In the genomic region with DNA sequence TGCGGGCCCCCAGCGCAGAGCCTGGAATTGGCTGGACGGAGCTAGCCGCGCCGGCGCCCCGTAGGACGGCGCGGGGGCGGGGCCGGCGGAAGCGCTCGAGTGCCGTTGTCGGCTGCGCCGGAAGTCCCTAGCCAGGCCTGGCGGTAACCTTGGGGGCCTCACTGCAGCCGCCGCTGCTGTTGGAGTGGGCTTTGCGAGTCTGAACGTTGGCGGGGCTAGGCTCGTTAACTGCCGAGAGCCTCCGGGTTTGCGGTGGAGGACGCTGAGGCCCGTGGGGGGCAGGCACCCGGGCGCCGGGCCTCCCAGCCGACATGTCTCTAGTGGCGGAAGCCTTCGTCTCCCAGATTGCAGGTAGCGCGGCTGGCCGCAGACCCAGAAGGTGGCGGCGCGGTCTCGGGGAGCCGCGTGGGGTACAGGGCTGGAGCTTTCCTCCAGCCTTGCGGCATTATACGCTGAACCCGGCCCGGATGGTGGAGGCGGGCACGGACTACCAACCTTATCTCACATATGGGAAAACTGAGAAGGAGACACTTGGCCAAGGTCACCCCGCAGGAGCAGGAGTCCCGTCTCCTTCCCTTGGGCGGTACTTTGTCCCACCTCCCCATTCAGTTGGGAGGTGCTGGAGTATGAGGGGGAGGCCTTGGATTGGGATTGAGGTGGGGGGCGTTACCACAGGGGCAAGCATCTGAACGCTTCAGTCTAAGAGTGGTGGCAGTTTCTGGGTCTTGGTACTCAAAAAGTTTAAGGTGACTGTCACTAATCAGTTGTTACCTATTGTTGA, we compare ENCODE assay signal across 1 cellular context.
A peak's percentile ranks its signal among the peaks of the same experiment; 100 is the strongest.
TF ChIP-seq lines count a peak whose summit lies in the region.

A gene (plus strand): TSS at position 124 of the 781 bp plus-strand sequence. CDS start 188 bp downstream, at position 312.

TF ChIP-seq in WTC11, 78 proteins besides CTCF, POLR2A, EP300 and RAD21 (continued from another document and continues in another):
- TF ChIP-seq, protein P1, sequence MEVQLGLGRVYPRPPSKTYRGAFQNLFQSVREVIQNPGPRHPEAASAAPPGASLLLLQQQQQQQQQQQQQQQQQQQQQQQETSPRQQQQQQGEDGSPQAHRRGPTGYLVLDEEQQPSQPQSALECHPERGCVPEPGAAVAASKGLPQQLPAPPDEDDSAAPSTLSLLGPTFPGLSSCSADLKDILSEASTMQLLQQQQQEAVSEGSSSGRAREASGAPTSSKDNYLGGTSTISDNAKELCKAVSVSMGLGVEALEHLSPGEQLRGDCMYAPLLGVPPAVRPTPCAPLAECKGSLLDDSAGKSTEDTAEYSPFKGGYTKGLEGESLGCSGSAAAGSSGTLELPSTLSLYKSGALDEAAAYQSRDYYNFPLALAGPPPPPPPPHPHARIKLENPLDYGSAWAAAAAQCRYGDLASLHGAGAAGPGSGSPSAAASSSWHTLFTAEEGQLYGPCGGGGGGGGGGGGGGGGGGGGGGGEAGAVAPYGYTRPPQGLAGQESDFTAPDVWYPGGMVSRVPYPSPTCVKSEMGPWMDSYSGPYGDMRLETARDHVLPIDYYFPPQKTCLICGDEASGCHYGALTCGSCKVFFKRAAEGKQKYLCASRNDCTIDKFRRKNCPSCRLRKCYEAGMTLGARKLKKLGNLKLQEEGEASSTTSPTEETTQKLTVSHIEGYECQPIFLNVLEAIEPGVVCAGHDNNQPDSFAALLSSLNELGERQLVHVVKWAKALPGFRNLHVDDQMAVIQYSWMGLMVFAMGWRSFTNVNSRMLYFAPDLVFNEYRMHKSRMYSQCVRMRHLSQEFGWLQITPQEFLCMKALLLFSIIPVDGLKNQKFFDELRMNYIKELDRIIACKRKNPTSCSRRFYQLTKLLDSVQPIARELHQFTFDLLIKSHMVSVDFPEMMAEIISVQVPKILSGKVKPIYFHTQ (CRISPR knock-in tag; IDR thresholded peaks at IDR 0.05): no peak
- TF ChIP-seq GRHL2 (CRISPR knock-in tag; IDR thresholded peaks at IDR 0.05; ENCODE audit: insufficient replicate concordance, severe bottlenecking): no peak
- TF ChIP-seq TP53 (CRISPR knock-in tag; IDR thresholded peaks at IDR 0.05): no peak
- TF ChIP-seq, protein P2, sequence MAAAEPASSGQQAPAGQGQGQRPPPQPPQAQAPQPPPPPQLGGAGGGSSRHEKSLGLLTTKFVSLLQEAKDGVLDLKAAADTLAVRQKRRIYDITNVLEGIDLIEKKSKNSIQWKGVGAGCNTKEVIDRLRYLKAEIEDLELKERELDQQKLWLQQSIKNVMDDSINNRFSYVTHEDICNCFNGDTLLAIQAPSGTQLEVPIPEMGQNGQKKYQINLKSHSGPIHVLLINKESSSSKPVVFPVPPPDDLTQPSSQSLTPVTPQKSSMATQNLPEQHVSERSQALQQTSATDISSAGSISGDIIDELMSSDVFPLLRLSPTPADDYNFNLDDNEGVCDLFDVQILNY (CRISPR knock-in tag; IDR thresholded peaks at IDR 0.05): peak; percentile 80
- TF ChIP-seq JAZF1 (CRISPR knock-in tag; IDR thresholded peaks at IDR 0.05): no peak
- TF ChIP-seq, protein P3, sequence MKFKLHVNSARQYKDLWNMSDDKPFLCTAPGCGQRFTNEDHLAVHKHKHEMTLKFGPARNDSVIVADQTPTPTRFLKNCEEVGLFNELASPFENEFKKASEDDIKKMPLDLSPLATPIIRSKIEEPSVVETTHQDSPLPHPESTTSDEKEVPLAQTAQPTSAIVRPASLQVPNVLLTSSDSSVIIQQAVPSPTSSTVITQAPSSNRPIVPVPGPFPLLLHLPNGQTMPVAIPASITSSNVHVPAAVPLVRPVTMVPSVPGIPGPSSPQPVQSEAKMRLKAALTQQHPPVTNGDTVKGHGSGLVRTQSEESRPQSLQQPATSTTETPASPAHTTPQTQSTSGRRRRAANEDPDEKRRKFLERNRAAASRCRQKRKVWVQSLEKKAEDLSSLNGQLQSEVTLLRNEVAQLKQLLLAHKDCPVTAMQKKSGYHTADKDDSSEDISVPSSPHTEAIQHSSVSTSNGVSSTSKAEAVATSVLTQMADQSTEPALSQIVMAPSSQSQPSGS (CRISPR knock-in tag; IDR thresholded peaks at IDR 0.05; ENCODE audit: borderline replicate concordance, low read depth): no peak
- no peak for TF ChIP-seq NFATC4 (CRISPR knock-in tag; IDR thresholded peaks at IDR 0.05)
- TF ChIP-seq, protein P4, sequence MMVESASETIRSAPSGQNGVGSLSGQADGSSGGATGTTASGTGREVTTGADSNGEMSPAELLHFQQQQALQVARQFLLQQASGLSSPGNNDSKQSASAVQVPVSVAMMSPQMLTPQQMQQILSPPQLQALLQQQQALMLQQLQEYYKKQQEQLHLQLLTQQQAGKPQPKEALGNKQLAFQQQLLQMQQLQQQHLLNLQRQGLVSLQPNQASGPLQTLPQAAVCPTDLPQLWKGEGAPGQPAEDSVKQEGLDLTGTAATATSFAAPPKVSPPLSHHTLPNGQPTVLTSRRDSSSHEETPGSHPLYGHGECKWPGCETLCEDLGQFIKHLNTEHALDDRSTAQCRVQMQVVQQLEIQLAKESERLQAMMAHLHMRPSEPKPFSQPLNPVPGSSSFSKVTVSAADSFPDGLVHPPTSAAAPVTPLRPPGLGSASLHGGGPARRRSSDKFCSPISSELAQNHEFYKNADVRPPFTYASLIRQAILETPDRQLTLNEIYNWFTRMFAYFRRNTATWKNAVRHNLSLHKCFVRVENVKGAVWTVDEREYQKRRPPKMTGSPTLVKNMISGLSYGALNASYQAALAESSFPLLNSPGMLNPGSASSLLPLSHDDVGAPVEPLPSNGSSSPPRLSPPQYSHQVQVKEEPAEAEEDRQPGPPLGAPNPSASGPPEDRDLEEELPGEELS (CRISPR knock-in tag; IDR thresholded peaks at IDR 0.05): no peak
- TF ChIP-seq HMGA2 (CRISPR knock-in tag; IDR thresholded peaks at IDR 0.05): no peak
- TF ChIP-seq OVOL2 (CRISPR knock-in tag; IDR thresholded peaks at IDR 0.05; ENCODE audit: borderline replicate concordance): no peak
- TF ChIP-seq ZNF317 (CRISPR knock-in tag; IDR thresholded peaks at IDR 0.05; ENCODE audit: borderline replicate concordance, low read depth): no peak
- TF ChIP-seq ESRRA (CRISPR knock-in tag; IDR thresholded peaks at IDR 0.05; ENCODE audit: borderline replicate concordance): peak; percentile 85; the same call in 1 of the 2 replicates
- TF ChIP-seq, protein P5, sequence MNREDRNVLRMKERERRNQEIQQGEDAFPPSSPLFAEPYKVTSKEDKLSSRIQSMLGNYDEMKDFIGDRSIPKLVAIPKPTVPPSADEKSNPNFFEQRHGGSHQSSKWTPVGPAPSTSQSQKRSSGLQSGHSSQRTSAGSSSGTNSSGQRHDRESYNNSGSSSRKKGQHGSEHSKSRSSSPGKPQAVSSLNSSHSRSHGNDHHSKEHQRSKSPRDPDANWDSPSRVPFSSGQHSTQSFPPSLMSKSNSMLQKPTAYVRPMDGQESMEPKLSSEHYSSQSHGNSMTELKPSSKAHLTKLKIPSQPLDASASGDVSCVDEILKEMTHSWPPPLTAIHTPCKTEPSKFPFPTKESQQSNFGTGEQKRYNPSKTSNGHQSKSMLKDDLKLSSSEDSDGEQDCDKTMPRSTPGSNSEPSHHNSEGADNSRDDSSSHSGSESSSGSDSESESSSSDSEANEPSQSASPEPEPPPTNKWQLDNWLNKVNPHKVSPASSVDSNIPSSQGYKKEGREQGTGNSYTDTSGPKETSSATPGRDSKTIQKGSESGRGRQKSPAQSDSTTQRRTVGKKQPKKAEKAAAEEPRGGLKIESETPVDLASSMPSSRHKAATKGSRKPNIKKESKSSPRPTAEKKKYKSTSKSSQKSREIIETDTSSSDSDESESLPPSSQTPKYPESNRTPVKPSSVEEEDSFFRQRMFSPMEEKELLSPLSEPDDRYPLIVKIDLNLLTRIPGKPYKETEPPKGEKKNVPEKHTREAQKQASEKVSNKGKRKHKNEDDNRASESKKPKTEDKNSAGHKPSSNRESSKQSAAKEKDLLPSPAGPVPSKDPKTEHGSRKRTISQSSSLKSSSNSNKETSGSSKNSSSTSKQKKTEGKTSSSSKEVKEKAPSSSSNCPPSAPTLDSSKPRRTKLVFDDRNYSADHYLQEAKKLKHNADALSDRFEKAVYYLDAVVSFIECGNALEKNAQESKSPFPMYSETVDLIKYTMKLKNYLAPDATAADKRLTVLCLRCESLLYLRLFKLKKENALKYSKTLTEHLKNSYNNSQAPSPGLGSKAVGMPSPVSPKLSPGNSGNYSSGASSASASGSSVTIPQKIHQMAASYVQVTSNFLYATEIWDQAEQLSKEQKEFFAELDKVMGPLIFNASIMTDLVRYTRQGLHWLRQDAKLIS (CRISPR knock-in tag; IDR thresholded peaks at IDR 0.05; ENCODE audit: borderline replicate concordance): no peak
- peak; percentile 62; the same call in 1 of the 2 replicates for TF ChIP-seq NFE2L1 (CRISPR knock-in tag; IDR thresholded peaks at IDR 0.05)
- no peak for TF ChIP-seq IRF2 (CRISPR knock-in tag; IDR thresholded peaks at IDR 0.05; ENCODE audit: borderline replicate concordance, low read depth)
- TF ChIP-seq, protein P6, sequence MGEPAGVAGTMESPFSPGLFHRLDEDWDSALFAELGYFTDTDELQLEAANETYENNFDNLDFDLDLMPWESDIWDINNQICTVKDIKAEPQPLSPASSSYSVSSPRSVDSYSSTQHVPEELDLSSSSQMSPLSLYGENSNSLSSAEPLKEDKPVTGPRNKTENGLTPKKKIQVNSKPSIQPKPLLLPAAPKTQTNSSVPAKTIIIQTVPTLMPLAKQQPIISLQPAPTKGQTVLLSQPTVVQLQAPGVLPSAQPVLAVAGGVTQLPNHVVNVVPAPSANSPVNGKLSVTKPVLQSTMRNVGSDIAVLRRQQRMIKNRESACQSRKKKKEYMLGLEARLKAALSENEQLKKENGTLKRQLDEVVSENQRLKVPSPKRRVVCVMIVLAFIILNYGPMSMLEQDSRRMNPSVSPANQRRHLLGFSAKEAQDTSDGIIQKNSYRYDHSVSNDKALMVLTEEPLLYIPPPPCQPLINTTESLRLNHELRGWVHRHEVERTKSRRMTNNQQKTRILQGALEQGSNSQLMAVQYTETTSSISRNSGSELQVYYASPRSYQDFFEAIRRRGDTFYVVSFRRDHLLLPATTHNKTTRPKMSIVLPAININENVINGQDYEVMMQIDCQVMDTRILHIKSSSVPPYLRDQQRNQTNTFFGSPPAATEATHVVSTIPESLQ (CRISPR knock-in tag; IDR thresholded peaks at IDR 0.05): no peak
- TF ChIP-seq, protein P7, sequence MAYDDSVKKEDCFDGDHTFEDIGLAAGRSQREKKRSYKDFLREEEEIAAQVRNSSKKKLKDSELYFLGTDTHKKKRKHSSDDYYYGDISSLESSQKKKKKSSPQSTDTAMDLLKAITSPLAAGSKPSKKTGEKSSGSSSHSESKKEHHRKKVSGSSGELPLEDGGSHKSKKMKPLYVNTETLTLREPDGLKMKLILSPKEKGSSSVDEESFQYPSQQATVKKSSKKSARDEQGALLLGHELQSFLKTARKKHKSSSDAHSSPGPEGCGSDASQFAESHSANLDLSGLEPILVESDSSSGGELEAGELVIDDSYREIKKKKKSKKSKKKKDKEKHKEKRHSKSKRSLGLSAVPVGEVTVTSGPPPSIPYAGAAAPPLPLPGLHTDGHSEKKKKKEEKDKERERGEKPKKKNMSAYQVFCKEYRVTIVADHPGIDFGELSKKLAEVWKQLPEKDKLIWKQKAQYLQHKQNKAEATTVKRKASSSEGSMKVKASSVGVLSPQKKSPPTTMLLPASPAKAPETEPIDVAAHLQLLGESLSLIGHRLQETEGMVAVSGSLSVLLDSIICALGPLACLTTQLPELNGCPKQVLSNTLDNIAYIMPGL (CRISPR knock-in tag; IDR thresholded peaks at IDR 0.05): no peak; the same call in 1 of the 2 replicates
- TF ChIP-seq TEAD1 (CRISPR knock-in tag; IDR thresholded peaks at IDR 0.05): 0 out of 2 replicates have a peak, but pooled peaks have one; percentile 46
- TF ChIP-seq ZNF671 (CRISPR knock-in tag; IDR thresholded peaks at IDR 0.05): no peak
- TF ChIP-seq CREB1 (CRISPR knock-in tag; IDR thresholded peaks at IDR 0.05): no peak
- TF ChIP-seq ZNF396 (CRISPR knock-in tag; IDR thresholded peaks at IDR 0.05; ENCODE audit: borderline replicate concordance): no peak
- TF ChIP-seq ETV6 (CRISPR knock-in tag; IDR thresholded peaks at IDR 0.05): no peak
- peak; percentile 84 for TF ChIP-seq GABPB1 (CRISPR knock-in tag; IDR thresholded peaks at IDR 0.05)
- TF ChIP-seq, protein P8, sequence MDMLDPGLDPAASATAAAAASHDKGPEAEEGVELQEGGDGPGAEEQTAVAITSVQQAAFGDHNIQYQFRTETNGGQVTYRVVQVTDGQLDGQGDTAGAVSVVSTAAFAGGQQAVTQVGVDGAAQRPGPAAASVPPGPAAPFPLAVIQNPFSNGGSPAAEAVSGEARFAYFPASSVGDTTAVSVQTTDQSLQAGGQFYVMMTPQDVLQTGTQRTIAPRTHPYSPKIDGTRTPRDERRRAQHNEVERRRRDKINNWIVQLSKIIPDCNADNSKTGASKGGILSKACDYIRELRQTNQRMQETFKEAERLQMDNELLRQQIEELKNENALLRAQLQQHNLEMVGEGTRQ (CRISPR knock-in tag; IDR thresholded peaks at IDR 0.05): no peak
- TF ChIP-seq, protein P9, sequence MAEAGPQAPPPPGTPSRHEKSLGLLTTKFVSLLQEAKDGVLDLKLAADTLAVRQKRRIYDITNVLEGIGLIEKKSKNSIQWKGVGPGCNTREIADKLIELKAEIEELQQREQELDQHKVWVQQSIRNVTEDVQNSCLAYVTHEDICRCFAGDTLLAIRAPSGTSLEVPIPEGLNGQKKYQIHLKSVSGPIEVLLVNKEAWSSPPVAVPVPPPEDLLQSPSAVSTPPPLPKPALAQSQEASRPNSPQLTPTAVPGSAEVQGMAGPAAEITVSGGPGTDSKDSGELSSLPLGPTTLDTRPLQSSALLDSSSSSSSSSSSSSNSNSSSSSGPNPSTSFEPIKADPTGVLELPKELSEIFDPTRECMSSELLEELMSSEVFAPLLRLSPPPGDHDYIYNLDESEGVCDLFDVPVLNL (CRISPR knock-in tag; IDR thresholded peaks at IDR 0.05; ENCODE audit: borderline replicate concordance, low read depth): peak; percentile 24; the same call in 1 of the 2 replicates
- peak; percentile 82; the same call in 1 of the 2 replicates for TF ChIP-seq KAT7 (CRISPR knock-in tag; IDR thresholded peaks at IDR 0.05; ENCODE audit: borderline replicate concordance)
- peak; percentile 85; the same call in 1 of the 2 replicates for TF ChIP-seq FOXP1 (CRISPR knock-in tag; IDR thresholded peaks at IDR 0.05; ENCODE audit: borderline replicate concordance)
- TF ChIP-seq, protein P10, sequence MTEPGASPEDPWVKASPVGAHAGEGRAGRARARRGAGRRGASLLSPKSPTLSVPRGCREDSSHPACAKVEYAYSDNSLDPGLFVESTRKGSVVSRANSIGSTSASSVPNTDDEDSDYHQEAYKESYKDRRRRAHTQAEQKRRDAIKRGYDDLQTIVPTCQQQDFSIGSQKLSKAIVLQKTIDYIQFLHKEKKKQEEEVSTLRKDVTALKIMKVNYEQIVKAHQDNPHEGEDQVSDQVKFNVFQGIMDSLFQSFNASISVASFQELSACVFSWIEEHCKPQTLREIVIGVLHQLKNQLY (CRISPR knock-in tag; IDR thresholded peaks at IDR 0.05): no peak
- TF ChIP-seq TCF7 (CRISPR knock-in tag; IDR thresholded peaks at IDR 0.05; ENCODE audit: low read depth): no peak
- no peak for TF ChIP-seq ZNF416 (CRISPR knock-in tag; IDR thresholded peaks at IDR 0.05)
- TF ChIP-seq, protein P11, sequence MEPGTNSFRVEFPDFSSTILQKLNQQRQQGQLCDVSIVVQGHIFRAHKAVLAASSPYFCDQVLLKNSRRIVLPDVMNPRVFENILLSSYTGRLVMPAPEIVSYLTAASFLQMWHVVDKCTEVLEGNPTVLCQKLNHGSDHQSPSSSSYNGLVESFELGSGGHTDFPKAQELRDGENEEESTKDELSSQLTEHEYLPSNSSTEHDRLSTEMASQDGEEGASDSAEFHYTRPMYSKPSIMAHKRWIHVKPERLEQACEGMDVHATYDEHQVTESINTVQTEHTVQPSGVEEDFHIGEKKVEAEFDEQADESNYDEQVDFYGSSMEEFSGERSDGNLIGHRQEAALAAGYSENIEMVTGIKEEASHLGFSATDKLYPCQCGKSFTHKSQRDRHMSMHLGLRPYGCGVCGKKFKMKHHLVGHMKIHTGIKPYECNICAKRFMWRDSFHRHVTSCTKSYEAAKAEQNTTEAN (CRISPR knock-in tag; IDR thresholded peaks at IDR 0.05): 0 out of 2 replicates have a peak, but pooled peaks have one; percentile 63
- no peak for TF ChIP-seq CBFB (CRISPR knock-in tag; IDR thresholded peaks at IDR 0.05; ENCODE audit: low read depth)
- no peak for TF ChIP-seq ATF1 (CRISPR knock-in tag; IDR thresholded peaks at IDR 0.05)
- TF ChIP-seq RORB (CRISPR knock-in tag; IDR thresholded peaks at IDR 0.05): no peak
